21 cellular contexts compared by ENCODE assay signal in genomic region chr12:132019891-132020290, GRCh38.
DNase-seq lines count a peak whose midpoint lies in the region; ATAC-seq and TF ChIP-seq lines count a peak whose summit lies in the region.
"Had no signal": no experiment of that assay in that cellular context is flagged by ENCODE, and none has a peak within 500 bp of the region (broad histone marks: within the 10 kb centered on the region; RNA-seq: fewer than 3 reads in every experiment).

No MANE protein-coding gene starts in this region.

- peaks cover 14% of the 10 kb centered on the region for H3K36me3 Mint-ChIP-seq in activated naive CD8-positive, alpha-beta T cell treated with anti-CD3 and anti-CD28 coated beads, Interleukin-2, amount 10 ng/mL, durations not matched to agents 7 days and 5 days
- H3K36me3 Mint-ChIP-seq in activated naive CD8-positive, alpha-beta T cell treated with anti-CD3 and anti-CD28 coated beads, Interleukin-2, amount 50 U/mL, for 24 hours (ENCODE audit: low read depth): peaks cover 49% of the 10 kb centered on the region
- peaks cover 56 to 72% of the 10 kb centered on the region in 2 donors for H3K36me3 Mint-ChIP-seq in stimulated activated naive B cell treated with anti-CD40 and anti-IgM and Interleukin-4, amounts not matched to agents 10 μg/mL and 1 μg/mL and 100 μg/mL, for 72 hours
- peaks cover 68% of the 10 kb centered on the region for H3K36me3 Mint-ChIP-seq in activated T-helper 2 cell treated with anti-CD3 and anti-CD28 coated beads, Interferon-gamma antibody, Interleukin-2, Interleukin-4, amounts not matched to agents 10 μg/mL and 5 μg/mL and 100 μg/mL, durations not matched to agents 14 hours and 24 hours and 36 hours (ENCODE audit: low read depth)

- no peak overlapping the region for H4K91ac ChIP-seq in neuronal stem cell (ENCODE audit: low read depth, low read length, poor library complexity)

- H4K8ac ChIP-seq in neuronal stem cell (ENCODE audit: low read depth, low read length): no peak overlapping the region

- ATAC-seq in activated naive CD8-positive, alpha-beta T cell treated with anti-CD3 and anti-CD28 coated beads, Interleukin-2, amount 10 ng/mL, durations not matched to agents 7 days and 5 days (ENCODE audit: low read depth): no peak
- no peak for ATAC-seq in activated naive CD8-positive, alpha-beta T cell treated with anti-CD3 and anti-CD28 coated beads, Interleukin-2, amount 50 U/mL, for 24 hours
- ATAC-seq in stimulated activated naive B cell treated with anti-CD40 and anti-IgM and Interleukin-4, amounts not matched to agents 10 μg/mL and 1 μg/mL and 100 μg/mL, for 72 hours (replicated peaks): no peak
- ATAC-seq in GM21786 (IDR thresholded peaks at IDR 0.05; ENCODE audit: unreplicated experiment): no peak

- H3K23ac ChIP-seq in neuronal stem cell (ENCODE audit: low read depth, low read length, poor library complexity): no peak overlapping the region

- peak overlapping the region; percentile 21 for H3K9ac ChIP-seq in neuronal stem cell (ENCODE audit: low read depth, low read length, poor library complexity)
- H3K9ac ChIP-seq: BLaER1 treated with 17β-estradiol and CSF1 and Interleukin-3, amounts not matched to agents 10 nM and 100 nM; GM23248 had no signal

- H2BK5ac ChIP-seq in neuronal stem cell (ENCODE audit: low read length): no peak overlapping the region

- H3K9me3 ChIP-seq in neuronal stem cell (replicated peaks in 1 of 2; ENCODE audit: control insufficient read depth in 2 of 2, insufficient read depth in 1 of 2, low read depth in 1 of 2, low read length in 2 of 2): peaks cover 0 to 2% of the 10 kb centered on the region in 2 donors
- H3K9me3 ChIP-seq in WERI-Rb-1 (ENCODE audit: severe bottlenecking): no peaks in the 10 kb centered on the region
- H3K9me3 ChIP-seq: BE2C; BLaER1 treated with 17β-estradiol and CSF1 and Interleukin-3, amounts not matched to agents 10 nM and 100 nM had no signal

- H3K27me3 ChIP-seq in neuronal stem cell (ENCODE audit: control insufficient read depth in 3 of 3, insufficient read depth in 3 of 3, low read depth in 1 of 3, low read length in 3 of 3) (no peaks in the 10 kb centered on the region), WERI-Rb-1 (ENCODE audit: insufficient read depth, low read depth, severe bottlenecking) (no peaks in the 10 kb centered on the region)
- H3K27me3 ChIP-seq: BE2C; BLaER1 treated with 17β-estradiol and CSF1 and Interleukin-3, amounts not matched to agents 10 nM and 100 nM had no signal

- H3K27me3 Mint-ChIP-seq in activated naive CD8-positive, alpha-beta T cell treated with anti-CD3 and anti-CD28 coated beads, Interleukin-2, amount 10 ng/mL, durations not matched to agents 7 days and 5 days: no peaks in the 10 kb centered on the region
- H3K27me3 Mint-ChIP-seq in activated naive CD8-positive, alpha-beta T cell treated with anti-CD3 and anti-CD28 coated beads, Interleukin-2, amount 50 U/mL, for 24 hours: no peaks in the 10 kb centered on the region
- H3K27me3 Mint-ChIP-seq in stimulated activated naive B cell treated with anti-CD40 and anti-IgM and Interleukin-4, amounts not matched to agents 10 μg/mL and 1 μg/mL and 100 μg/mL, for 72 hours: no peaks in the 10 kb centered on the region
- H3K27me3 Mint-ChIP-seq in activated T-helper 2 cell treated with anti-CD3 and anti-CD28 coated beads, Interferon-gamma antibody, Interleukin-2, Interleukin-4, amounts not matched to agents 10 μg/mL and 5 μg/mL and 100 μg/mL, durations not matched to agents 14 hours and 24 hours and 36 hours (ENCODE audit: low read depth): no peaks in the 10 kb centered on the region
- H3K27me3 Mint-ChIP-seq: CD4-positive, alpha-beta T cell had no signal

- TF ChIP-seq CTCF in WERI-Rb-1 (IDR thresholded peaks at IDR 0.05; ENCODE audit: low read depth, low read length): no peak

- no peaks in the 10 kb centered on the region for H3K4me1 Mint-ChIP-seq in activated naive CD8-positive, alpha-beta T cell treated with anti-CD3 and anti-CD28 coated beads, Interleukin-2, amount 10 ng/mL, durations not matched to agents 7 days and 5 days
- H3K4me1 Mint-ChIP-seq in activated naive CD8-positive, alpha-beta T cell treated with anti-CD3 and anti-CD28 coated beads, Interleukin-2, amount 50 U/mL, for 24 hours: no peaks in the 10 kb centered on the region
- H3K4me1 Mint-ChIP-seq in stimulated activated naive B cell treated with anti-CD40 and anti-IgM and Interleukin-4, amounts not matched to agents 10 μg/mL and 1 μg/mL and 100 μg/mL, for 72 hours: peaks cover 0 to 2% of the 10 kb centered on the region in 2 donors
- no peaks in the 10 kb centered on the region for H3K4me1 Mint-ChIP-seq in activated T-helper 2 cell treated with anti-CD3 and anti-CD28 coated beads, Interferon-gamma antibody, Interleukin-2, Interleukin-4, amounts not matched to agents 10 μg/mL and 5 μg/mL and 100 μg/mL, durations not matched to agents 14 hours and 24 hours and 36 hours (ENCODE audit: low read depth)

- H3K79me1 ChIP-seq in neuronal stem cell (ENCODE audit: low read depth, low read length): peaks cover 4% of the 10 kb centered on the region

- intact Hi-C loops in activated T-helper 2 cell treated with anti-CD3 and anti-CD28 coated beads, Interferon-gamma antibody, Interleukin-2, Interleukin-4, amounts not matched to agents 10 μg/mL and 5 μg/mL and 100 μg/mL, durations not matched to agents 14 hours and 24 hours and 36 hours (cut with micrococcal nuclease): no loop called here

- no peak overlapping the region for H3K18ac ChIP-seq in neuronal stem cell (ENCODE audit: low read length)

- no peak overlapping the region for H3K4me3 Mint-ChIP-seq in activated naive CD8-positive, alpha-beta T cell treated with anti-CD3 and anti-CD28 coated beads, Interleukin-2, amount 10 ng/mL, durations not matched to agents 7 days and 5 days
- H3K4me3 Mint-ChIP-seq in activated naive CD8-positive, alpha-beta T cell treated with anti-CD3 and anti-CD28 coated beads, Interleukin-2, amount 50 U/mL, for 24 hours: no peak overlapping the region
- no peak overlapping the region for H3K4me3 Mint-ChIP-seq in stimulated activated naive B cell treated with anti-CD40 and anti-IgM and Interleukin-4, amounts not matched to agents 10 μg/mL and 1 μg/mL and 100 μg/mL, for 72 hours
- H3K4me3 Mint-ChIP-seq in activated T-helper 2 cell treated with anti-CD3 and anti-CD28 coated beads, Interferon-gamma antibody, Interleukin-2, Interleukin-4, amounts not matched to agents 10 μg/mL and 5 μg/mL and 100 μg/mL, durations not matched to agents 14 hours and 24 hours and 36 hours (ENCODE audit: low read depth): no peak overlapping the region
- H3K4me3 Mint-ChIP-seq: CD14-positive monocyte; CD4-positive, alpha-beta T cell had no signal

- WGBS in neuronal stem cell (ENCODE audit: extremely low coverage in 2 of 2, insufficient read length in 2 of 2, insufficient replicate concordance in 1 of 2), 2 donors: no CpG with 5 or more reads among the region's 18 CpGs

- H3K9me3 Mint-ChIP-seq in activated naive CD8-positive, alpha-beta T cell treated with anti-CD3 and anti-CD28 coated beads, Interleukin-2, amount 10 ng/mL, durations not matched to agents 7 days and 5 days: no peaks in the 10 kb centered on the region
- H3K9me3 Mint-ChIP-seq in activated naive CD8-positive, alpha-beta T cell treated with anti-CD3 and anti-CD28 coated beads, Interleukin-2, amount 50 U/mL, for 24 hours: no peaks in the 10 kb centered on the region
- H3K9me3 Mint-ChIP-seq in stimulated activated naive B cell treated with anti-CD40 and anti-IgM and Interleukin-4, amounts not matched to agents 10 μg/mL and 1 μg/mL and 100 μg/mL, for 72 hours: no peaks in the 10 kb centered on the region
- H3K9me3 Mint-ChIP-seq in activated T-helper 2 cell treated with anti-CD3 and anti-CD28 coated beads, Interferon-gamma antibody, Interleukin-2, Interleukin-4, amounts not matched to agents 10 μg/mL and 5 μg/mL and 100 μg/mL, durations not matched to agents 14 hours and 24 hours and 36 hours: no peaks in the 10 kb centered on the region
- H3K9me3 Mint-ChIP-seq: CD14-positive monocyte; CD4-positive, alpha-beta T cell had no signal

- H3K27ac Mint-ChIP-seq in activated naive CD8-positive, alpha-beta T cell treated with anti-CD3 and anti-CD28 coated beads, Interleukin-2, amount 10 ng/mL, durations not matched to agents 7 days and 5 days: no peak overlapping the region
- no peak overlapping the region for H3K27ac Mint-ChIP-seq in activated naive CD8-positive, alpha-beta T cell treated with anti-CD3 and anti-CD28 coated beads, Interleukin-2, amount 50 U/mL, for 24 hours
- H3K27ac Mint-ChIP-seq in stimulated activated naive B cell treated with anti-CD40 and anti-IgM and Interleukin-4, amounts not matched to agents 10 μg/mL and 1 μg/mL and 100 μg/mL, for 72 hours: peak overlapping the region; percentile 42
- H3K27ac Mint-ChIP-seq in activated T-helper 2 cell treated with anti-CD3 and anti-CD28 coated beads, Interferon-gamma antibody, Interleukin-2, Interleukin-4, amounts not matched to agents 10 μg/mL and 5 μg/mL and 100 μg/mL, durations not matched to agents 14 hours and 24 hours and 36 hours: no peak overlapping the region
- H3K27ac Mint-ChIP-seq: CD4-positive, alpha-beta T cell had no signal

- POLR2A ChIA-PET in activated naive CD8-positive, alpha-beta T cell treated with anti-CD3 and anti-CD28 coated beads, Interleukin-2, amount 10 ng/mL, durations not matched to agents 7 days and 5 days (lab: Charles Lee): no interaction called here

- H3K27ac ChIP-seq in neuronal stem cell (replicated peaks; ENCODE audit: low read length): no peak overlapping the region
- H3K27ac ChIP-seq in WERI-Rb-1: no peak overlapping the region
- H3K27ac ChIP-seq: 22Rv1; BLaER1 treated with 17β-estradiol and CSF1 and Interleukin-3, amounts not matched to agents 10 nM and 100 nM; GM23248 had no signal

- H3K4me1 ChIP-seq in neuronal stem cell (ENCODE audit: control insufficient read depth in 2 of 2, insufficient read depth in 1 of 2, low read depth in 1 of 2, low read length in 2 of 2): no peaks in the 10 kb centered on the region
- H3K4me1 ChIP-seq: BE2C had no signal

- no peak overlapping the region for H3K4me3 ChIP-seq in neuronal stem cell (ENCODE audit: low read length in 2 of 2)
- H3K4me3 ChIP-seq in WERI-Rb-1 (ENCODE audit: low read depth, low read length): no peak overlapping the region
- H3K4me3 ChIP-seq: BLaER1 treated with 17β-estradiol and CSF1 and Interleukin-3, amounts not matched to agents 10 nM and 100 nM; GM23248 had no signal

- H2BK120ac ChIP-seq in neuronal stem cell (ENCODE audit: low read depth, low read length): no peak overlapping the region

- DNase-seq in activated naive CD8-positive, alpha-beta T cell treated with anti-CD3 and anti-CD28 coated beads, Interleukin-2, amount 10 ng/mL, durations not matched to agents 7 days and 5 days: peak; percentile 10
- DNase-seq in activated naive CD8-positive, alpha-beta T cell treated with anti-CD3 and anti-CD28 coated beads, Interleukin-2, amount 50 U/mL, for 24 hours: no peak
- DNase-seq in neuronal stem cell (ENCODE audit: low spot score) (no peak), WERI-Rb-1 (no peak), SHP77 (lab: John Stamatoyannopoulos, UW) (no peak)
- DNase-seq in stimulated activated naive B cell treated with anti-CD40 and anti-IgM and Interleukin-4, amounts not matched to agents 10 μg/mL and 1 μg/mL and 100 μg/mL, for 72 hours: no peak
- DNase-seq in activated T-helper 2 cell treated with anti-CD3 and anti-CD28 coated beads, Interferon-gamma antibody, Interleukin-2, Interleukin-4, amounts not matched to agents 10 μg/mL and 5 μg/mL and 100 μg/mL, durations not matched to agents 14 hours and 24 hours and 36 hours (ENCODE audit: low spot score): no peak
- DNase-seq: AML-193; BE2C; Calu3; CD4-positive, alpha-beta T cell; COR-L47; DMS153; DND-41; GM23248; H7; HCEC 1CT had no signal

- H3K4me2 ChIP-seq in neuronal stem cell (ENCODE audit: insufficient read depth, low read length, poor library complexity, severe bottlenecking): no peak overlapping the region
- H3K4me2 ChIP-seq: BLaER1 treated with 17β-estradiol and CSF1 and Interleukin-3, amounts not matched to agents 10 nM and 100 nM had no signal

- H2AFZ ChIP-seq in neuronal stem cell (ENCODE audit: low read length): no peak overlapping the region
- H2AFZ ChIP-seq: GM23248 had no signal

- no peak overlapping the region for H2BK12ac ChIP-seq in neuronal stem cell (ENCODE audit: low read length)

- no peak overlapping the region for H2AK5ac ChIP-seq in neuronal stem cell (ENCODE audit: low read depth, low read length)

- H3K14ac ChIP-seq in neuronal stem cell (ENCODE audit: low read length): no peak overlapping the region

- H3K4ac ChIP-seq in neuronal stem cell (ENCODE audit: low read length): no peak overlapping the region

- peaks cover 66 to 98% of the 10 kb centered on the region in 2 donors for H3K36me3 ChIP-seq in neuronal stem cell (replicated peaks in 1 of 2; ENCODE audit: control insufficient read depth in 2 of 2, insufficient read depth in 2 of 2, low read length in 2 of 2)
- H3K36me3 ChIP-seq in WERI-Rb-1: peaks cover 79% of the 10 kb centered on the region

- H2BK15ac ChIP-seq in neuronal stem cell (ENCODE audit: low read length): no peak overlapping the region
